Comparison of ENCODE assay signal across 20 cellular contexts in genomic region chr10:56349611-56350010, GRCh38. TPM values are rescaled to one million over a fixed set of nuclear protein-coding genes. Genes with fewer than 3 reads are reported as not detected.
A peak's percentile ranks its signal among the peaks of the same experiment; 100 is the strongest.
DNase-seq lines count a peak whose midpoint lies in the region; ATAC-seq, FAIRE-seq and TF ChIP-seq lines count a peak whose summit lies in the region.
"Had no signal": no experiment of that assay in that cellular context is flagged by ENCODE, and none has a peak within 500 bp of the region (broad histone marks: within the 10 kb centered on the region; RNA-seq: fewer than 3 reads in every experiment).

No MANE protein-coding gene starts in this region.

- no peaks in the 10 kb centered on the region for H3K27me3 ChIP-seq in kidney epithelial cell (ENCODE audit: control insufficient read depth, insufficient read depth, low read length)
- H3K27me3 ChIP-seq: ascending aorta, thyroid gland had no signal

- no peak for ATAC-seq in activated naive CD8-positive, alpha-beta T cell treated with anti-CD3 and anti-CD28 coated beads, Interleukin-2, amount 50 U/mL, for 24 hours
- ATAC-seq: esophagus mucosa, Right ventricle myocardium inferior, sciatic nerve, T-helper 17 cell had no signal

- no peaks in the 10 kb centered on the region for H3K9me3 Mint-ChIP-seq in activated naive CD8-positive, alpha-beta T cell treated with anti-CD3 and anti-CD28 coated beads, Interleukin-2, amount 50 U/mL, for 24 hours

- CTCF ChIA-PET in RWPE1 (lab: Yijun Ruan, JAX) = interaction anchor here (0.6 kb wide), 1 partner anchor 500 kb away, joined by 3 read pairs; no protein-coding TSS in a partner anchor

- H3K4me3 Mint-ChIP-seq in activated naive CD8-positive, alpha-beta T cell treated with anti-CD3 and anti-CD28 coated beads, Interleukin-2, amount 50 U/mL, for 24 hours = no peak overlapping the region
- H3K4me3 Mint-ChIP-seq: CD4-positive, CD25-positive, alpha-beta regulatory T cell; T-helper 17 cell had no signal

- DNase-seq in RWPE1 (ENCODE audit: low spot score) (peak; percentile 0), kidney epithelial cell (ENCODE audit: low read depth) (no peak), cortex of kidney (lab: John Stamatoyannopoulos, UW) (no peak), OCI-M2 (lab: John Stamatoyannopoulos, UW; ENCODE audit: unreplicated experiment) (no peak)
- no peak for DNase-seq in activated naive CD8-positive, alpha-beta T cell treated with anti-CD3 and anti-CD28 coated beads, Interleukin-2, amount 50 U/mL, for 24 hours
- DNase-seq: activated effector memory CD4-positive, alpha-beta T cell treated with anti-CD3 and anti-CD28 coated beads, Interleukin-2, amount 50 U/mL, for 16 hours; CD4-positive, CD25-positive, alpha-beta regulatory T cell; H7; head of caudate nucleus; islet precursor cell; NCI-H1417 treated with DMSO at 0.1 percent for 48 hours; stimulated activated CD4-positive, alpha-beta T cell treated with anti-CD3 and anti-CD28 coated beads, Interleukin-4, amount 100 ng/mL, for 1 hour; T-helper 17 cell; thyroid gland had no signal

- H3K36me3 Mint-ChIP-seq in activated naive CD8-positive, alpha-beta T cell treated with anti-CD3 and anti-CD28 coated beads, Interleukin-2, amount 50 U/mL, for 24 hours (ENCODE audit: low read depth) = peaks cover 9% of the 10 kb centered on the region
- H3K36me3 Mint-ChIP-seq: CD4-positive, CD25-positive, alpha-beta regulatory T cell had no signal

- TF ChIP-seq CTCF in LNCAP (IDR thresholded peaks at IDR 0.05) (peak; percentile 50), RWPE1 (conservative IDR thresholded peaks at IDR 0.05; ENCODE audit: low read depth) (no peak; the same call in 1 of the 2 replicates), kidney epithelial cell (IDR thresholded peaks at IDR 0.05; ENCODE audit: insufficient read depth, low read length, poor library complexity, severe bottlenecking) (peak; percentile 10)

- H3K4me3 ChIP-seq in kidney epithelial cell (ENCODE audit: low read depth, low read length) = no peak overlapping the region
- H3K4me3 ChIP-seq: ascending aorta, thyroid gland had no signal

- FAIRE-seq in G401.6 (lab: Jason Lieb, UNC) = peak; percentile 36

- H3K36me3 ChIP-seq in kidney epithelial cell (ENCODE audit: control insufficient read depth, insufficient read depth, low read length) = no peaks in the 10 kb centered on the region
- H3K36me3 ChIP-seq: ascending aorta, thyroid gland had no signal

- POLR2A ChIA-PET in RWPE1 (lab: Yijun Ruan, JAX; ENCODE audit: low non-redundant PET) = no interaction called here

- H3K27ac ChIP-seq in RWPE1 = no peak overlapping the region
- H3K27ac ChIP-seq: ascending aorta, thyroid gland had no signal

- no peaks in the 10 kb centered on the region for H3K27me3 Mint-ChIP-seq in activated naive CD8-positive, alpha-beta T cell treated with anti-CD3 and anti-CD28 coated beads, Interleukin-2, amount 50 U/mL, for 24 hours
- H3K27me3 Mint-ChIP-seq: CD4-positive, CD25-positive, alpha-beta regulatory T cell; T-helper 17 cell had no signal

- H3K27ac Mint-ChIP-seq in activated naive CD8-positive, alpha-beta T cell treated with anti-CD3 and anti-CD28 coated beads, Interleukin-2, amount 50 U/mL, for 24 hours = no peak overlapping the region
- H3K27ac Mint-ChIP-seq: T-helper 17 cell had no signal

- no peaks in the 10 kb centered on the region for H3K4me1 Mint-ChIP-seq in activated naive CD8-positive, alpha-beta T cell treated with anti-CD3 and anti-CD28 coated beads, Interleukin-2, amount 50 U/mL, for 24 hours

RNA-seq across cellular contexts. Expression of gene ZWINT, which starts 11.4 kb away (rescaled TPM):
- total RNA-seq in kidney epithelial cell = 15.8 and 26.2 TPM in 2 replicates
- total RNA-seq: ascending aorta had no signal
